In genomic region chr1:20426923-20427322, GRCh38 we compare ENCODE assay signal across 11 cellular contexts. TPM values are rescaled to one million over a fixed set of nuclear protein-coding genes. Genes with fewer than 3 reads are reported as not detected.
DNase-seq lines count a peak whose midpoint lies in the region; ATAC-seq, FAIRE-seq and TF ChIP-seq lines count a peak whose summit lies in the region.
"Had no signal": no experiment of that assay in that cellular context is flagged by ENCODE, and none has a peak within 500 bp of the region (broad histone marks: within the 10 kb centered on the region; RNA-seq: fewer than 3 reads in every experiment).

No MANE protein-coding gene starts in this region.

- H3K36me3 ChIP-seq in bronchial epithelial cell (ENCODE audit: control insufficient read depth, insufficient read depth, low read length): no peaks in the 10 kb centered on the region
- no peaks in the 10 kb centered on the region for H3K36me3 ChIP-seq in esophagus muscularis mucosa
- H3K36me3 ChIP-seq: heart right ventricle had no signal

- no peak for TF ChIP-seq EP300 in esophagus muscularis mucosa (IDR thresholded peaks at IDR 0.05)

- intact Hi-C loops in esophagus muscularis mucosa (cut with DNase I): no loop called here

- WGBS in esophagus muscularis mucosa: 60% methylated on average over 4 of the region's 4 CpGs

- H3K4me3 ChIP-seq in bronchial epithelial cell (ENCODE audit: low read depth, low read length) (no peak overlapping the region), esophagus muscularis mucosa (no peak overlapping the region)
- H3K4me3 ChIP-seq: heart right ventricle had no signal

- no peak for ATAC-seq in GM18867 (IDR thresholded peaks at IDR 0.05; ENCODE audit: unreplicated experiment)

- TF ChIP-seq POLR2A in esophagus muscularis mucosa (IDR thresholded peaks at IDR 0.05; ENCODE audit: low read depth): no peak

- peak; percentile 74 for DNase-seq in GM04504 (ENCODE audit: low read depth)
- DNase-seq in NCI-H226: peak; percentile 85
- peak; percentile 94 for DNase-seq in bronchial epithelial cell (ENCODE audit: low read depth)
- DNase-seq in myocyte (ENCODE audit: low read depth): peak; percentile 62
- no peak for DNase-seq in RPMI8226
- no peak for DNase-seq in esophagus muscularis mucosa (ENCODE audit: extremely low spot score)
- DNase-seq in DMS 273 treated with DMSO at 0.1 percent for 48 hours (lab: John Stamatoyannopoulos, UW): no peak
- DNase-seq: activated naive CD4-positive, alpha-beta T cell; heart right ventricle; NCI-H1048 had no signal

- TF ChIP-seq CTCF in bronchial epithelial cell (IDR thresholded peaks at IDR 0.05; ENCODE audit: insufficient read depth, low read length, severe bottlenecking) (no peak), esophagus muscularis mucosa (IDR thresholded peaks at IDR 0.05) (no peak)

- no peaks in the 10 kb centered on the region for H3K27me3 ChIP-seq in bronchial epithelial cell (ENCODE audit: control insufficient read depth, insufficient read depth, low read length)
- peaks cover 0 to 36% (median 6%) of the 10 kb centered on the region in 4 donors for H3K27me3 ChIP-seq in esophagus muscularis mucosa

- no peaks in the 10 kb centered on the region for H3K4me1 ChIP-seq in esophagus muscularis mucosa
- H3K4me1 ChIP-seq: heart right ventricle had no signal

- no peak overlapping the region for H3K27ac ChIP-seq in esophagus muscularis mucosa (replicated peaks in 1 of 4)
- H3K27ac ChIP-seq: heart right ventricle had no signal

- peaks cover 0 to 37% (median 22%) of the 10 kb centered on the region in 4 donors for H3K9me3 ChIP-seq in esophagus muscularis mucosa

- FAIRE-seq in bronchial epithelial cell (lab: Jason Lieb, UNC): peak; percentile 83

RNA-seq across cellular contexts. Expression of gene CAMK2N1, which starts 59.1 kb away (rescaled TPM):
- total RNA-seq in bronchial epithelial cell: 6.9 and 11.3 TPM in 2 replicates
- 8.4 and 11.4 TPM in 2 replicates for total RNA-seq in myocyte
- 13.6 TPM for polyA plus RNA-seq in myocyte (2012)
- total RNA-seq in esophagus muscularis mucosa: 10 to 100 TPM; 22.2 to 31.1 (median 25.6) TPM

Comparison
In these comparisons a context has a peak if more than half of its experiments do, and no peak if none do; other contexts are left out.
1. DNase-seq: peak in GM04504 (single experiment), NCI-H226 (single experiment), bronchial epithelial cell (single experiment) and myocyte (single experiment); none in RPMI8226 (single experiment), esophagus muscularis mucosa (single experiment) and DMS 273 treated with DMSO at 0.1 percent for 48 hours (single experiment).